8 cellular contexts compared by ENCODE assay signal in genomic region chr11:76799061-76799804, GRCh38. TPM values are rescaled to one million over a fixed set of nuclear protein-coding genes. Genes with fewer than 3 reads are reported as not detected.
DNase-seq lines count a peak whose midpoint lies in the region; ATAC-seq and TF ChIP-seq lines count a peak whose summit lies in the region.

No MANE protein-coding gene starts in this region.

- no peaks in the 10 kb centered on the region for H3K9me3 Mint-ChIP-seq in activated T-helper 17 cell treated with anti-CD3 and anti-CD28 coated beads, Interleukin-2, amount 50 U/mL, for 72 hours
- no peaks in the 10 kb centered on the region for H3K9me3 Mint-ChIP-seq in nephron progenitor cell

- ATAC-seq in GM18868 (IDR thresholded peaks at IDR 0.05; ENCODE audit: unreplicated experiment) = peak; percentile 76
- ATAC-seq in HG03442 (IDR thresholded peaks at IDR 0.05; ENCODE audit: unreplicated experiment) = peak; percentile 73
- ATAC-seq in Panc1 = peak; percentile 93
- peak; percentile 70 for ATAC-seq in activated T-helper 17 cell treated with anti-CD3 and anti-CD28 coated beads, Interleukin-2, amount 50 U/mL, for 72 hours (replicated peaks)
- peak; percentile 73 for ATAC-seq in stimulated activated naive CD8-positive, alpha-beta T cell treated with anti-CD3 and anti-CD28 coated beads, Interleukin-15, Interleukin-2, amounts not matched to agents 100 U/mL and 50 U/mL, for 24 hours

- peak; percentile 50 for DNase-seq in A172 (ENCODE audit: low spot score)
- DNase-seq in Panc1 (ENCODE audit: low read depth, low spot score) = no peak
- peak; percentile 83 for DNase-seq in fibroblast of the aortic adventitia (ENCODE audit: low read depth)
- DNase-seq in nephron progenitor cell = peak; percentile 92
- DNase-seq in stimulated activated naive CD8-positive, alpha-beta T cell treated with anti-CD3 and anti-CD28 coated beads, Interleukin-15, Interleukin-2, amounts not matched to agents 100 U/mL and 50 U/mL, for 24 hours = peak; percentile 86

- H3K9me3 ChIP-seq in Panc1 (ENCODE audit: control insufficient read depth, insufficient read depth, low read depth, low read length) = no peaks in the 10 kb centered on the region

- TF ChIP-seq CTCF in Panc1 (IDR thresholded peaks at IDR 0.05) (peak; percentile 98), fibroblast of the aortic adventitia (IDR thresholded peaks at IDR 0.05; ENCODE audit: insufficient read depth, low read length) (peak; percentile 75), nephron progenitor cell (IDR thresholded peaks at IDR 0.05) (peak; percentile 82)

- H3K27ac ChIP-seq in Panc1 (ENCODE audit: low read length) = 0 out of 2 replicates have a peak overlapping the region, but pooled peaks have one; percentile 23

- no peaks in the 10 kb centered on the region for H3K27me3 ChIP-seq in Panc1 (ENCODE audit: control insufficient read depth, insufficient read depth, low read length)

- CTCF ChIA-PET in Panc1 (lab: Charles Lee) = interaction anchor here (0.6 to 3.7 kb wide), 7 partner anchors 43 to 163 kb away, joined by 3 to 43 read pairs (median 6); no protein-coding TSS in a partner anchor

- H3K36me3 ChIP-seq in Panc1 (ENCODE audit: control insufficient read depth, insufficient read depth, low read length) = no peaks in the 10 kb centered on the region; the same call in 1 of the 2 replicates

- peak overlapping the region; percentile 3 for H3K4me3 Mint-ChIP-seq in activated T-helper 17 cell treated with anti-CD3 and anti-CD28 coated beads, Interleukin-2, amount 50 U/mL, for 72 hours
- peak overlapping the region; percentile 49 for H3K4me3 Mint-ChIP-seq in nephron progenitor cell

- peaks cover 12% of the 10 kb centered on the region for H3K36me3 Mint-ChIP-seq in activated T-helper 17 cell treated with anti-CD3 and anti-CD28 coated beads, Interleukin-2, amount 50 U/mL, for 72 hours (ENCODE audit: low read depth)
- peaks cover 4% of the 10 kb centered on the region for H3K36me3 Mint-ChIP-seq in nephron progenitor cell (ENCODE audit: low read depth)

- H3K27me3 Mint-ChIP-seq in activated T-helper 17 cell treated with anti-CD3 and anti-CD28 coated beads, Interleukin-2, amount 50 U/mL, for 72 hours = peaks cover 4% of the 10 kb centered on the region
- H3K27me3 Mint-ChIP-seq in nephron progenitor cell (ENCODE audit: low read depth, poor library complexity) = peaks cover 8% of the 10 kb centered on the region

- peak overlapping the region; percentile 15; a peak in 3 of 4 replicates for H3K4me3 ChIP-seq in Panc1 (ENCODE audit: low read depth in 2 of 2, low read length in 2 of 2)
- H3K4me3 ChIP-seq in fibroblast of the aortic adventitia (ENCODE audit: low read depth, low read length) = peak overlapping the region; percentile 35

- POLR2A ChIA-PET in Panc1 (lab: Charles Lee) = no interaction called here

- no TSS peak for BruUV-seq in Panc1 (replicated peaks; lab: Mats Ljungman, UMichigan)

- H3K27ac Mint-ChIP-seq in activated T-helper 17 cell treated with anti-CD3 and anti-CD28 coated beads, Interleukin-2, amount 50 U/mL, for 72 hours = peak overlapping the region; percentile 11
- no peak overlapping the region for H3K27ac Mint-ChIP-seq in nephron progenitor cell

- H3K4me1 ChIP-seq in Panc1 (ENCODE audit: control insufficient read depth, insufficient read depth, low read length) = peaks cover 6% of the 10 kb centered on the region

- intact Hi-C loops in Panc1 (cut with micrococcal nuclease; ENCODE audit: unreplicated experiment) = no loop called here

- peaks cover 11% of the 10 kb centered on the region for H3K4me1 Mint-ChIP-seq in activated T-helper 17 cell treated with anti-CD3 and anti-CD28 coated beads, Interleukin-2, amount 50 U/mL, for 72 hours
- H3K4me1 Mint-ChIP-seq in nephron progenitor cell = peaks cover 75% of the 10 kb centered on the region

- in situ Hi-C loops in Panc1 (cut with HindIII; ENCODE audit: low pct_unique_long_range_greater_than_20kb, low sequenced_read_pairs) = no loop called here

RNA-seq across cellular contexts. Expression of gene TSKU, which starts 16.1 kb away (rescaled TPM):
- 37.7 and 41.5 TPM in 2 replicates for total RNA-seq in A172 (2014; rRNA removed; shearing (Covaris generic))
- total RNA-seq in Panc1 (2021; ENCODE audit: unreplicated experiment) (31.4 TPM), fibroblast of the aortic adventitia (ENCODE audit: low replicate concordance) (5.6 and 24.6 TPM in 2 replicates)
- 44.7 TPM for polyA plus RNA-seq in Panc1 (2012; ENCODE audit: insufficient read length)
- total RNA-seq in activated T-helper 17 cell treated with anti-CD3 and anti-CD28 coated beads, Interleukin-2, amount 50 U/mL, for 72 hours = 10 to 100 TPM in 1 of 2 donors, 1 to 10 TPM in 1; 3.2 to 45.6 TPM
